In the genomic region with DNA sequence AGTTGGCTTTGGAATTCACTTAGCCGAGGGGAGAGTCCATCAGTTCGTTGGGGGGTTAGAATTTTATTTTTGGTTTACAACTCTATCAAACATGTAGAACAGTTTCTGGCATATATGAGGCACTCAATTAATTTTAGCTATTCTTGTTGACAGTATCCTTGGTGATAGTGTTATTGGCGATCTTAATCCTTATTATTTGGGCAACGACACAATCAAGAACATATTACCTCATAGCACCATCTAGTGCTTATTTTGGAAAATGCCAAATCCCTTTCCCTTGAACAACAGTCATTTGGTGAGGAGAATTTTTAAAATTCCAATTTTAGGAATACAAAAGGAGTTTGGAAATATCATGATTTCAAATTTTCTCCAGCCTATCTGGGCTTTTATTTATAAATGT, we compare ENCODE assay signal across 9 cellular contexts. TPM values are rescaled to one million over a fixed set of nuclear protein-coding genes. Genes with fewer than 3 reads are reported as not detected.
DNase-seq lines count a peak whose midpoint lies in the region; ATAC-seq, FAIRE-seq and TF ChIP-seq lines count a peak whose summit lies in the region.
"Had no signal": no experiment of that assay in that cellular context is flagged by ENCODE, and none has a peak within 500 bp of the region (broad histone marks: within the 10 kb centered on the region; RNA-seq: fewer than 3 reads in every experiment).

No MANE protein-coding gene starts in this region.

- H3K4me1 ChIP-seq in K562 (replicated peaks in 1 of 2; ENCODE audit: control insufficient read depth in 2 of 2, insufficient read depth in 2 of 2, low read length in 2 of 2): no peaks in the 10 kb centered on the region
- no peaks in the 10 kb centered on the region for H3K4me1 ChIP-seq in CD8-positive, alpha-beta T cell (ENCODE audit: insufficient read depth, low read length)

- no peak for ATAC-seq in K562
- no peak for ATAC-seq in HG02642 (IDR thresholded peaks at IDR 0.05; ENCODE audit: poor library complexity, unreplicated experiment)
- no peak for ATAC-seq in CD8-positive, alpha-beta T cell

- no peaks in the 10 kb centered on the region for H4K20me1 ChIP-seq in K562 (replicated peaks; ENCODE audit: control insufficient read depth, insufficient read depth, low read length)

- WGBS in K562 (ENCODE audit: insufficient coverage, low coverage, missing lambda C conversion rate): 5% methylated on average over 4 of the region's 4 CpGs

- H3K36me3 Mint-ChIP-seq in CD14-positive monocyte (no peaks in the 10 kb centered on the region), HFFc6 (ENCODE audit: low read depth) (no peaks in the 10 kb centered on the region)
- H3K36me3 Mint-ChIP-seq in activated naive CD4-positive, alpha-beta T cell treated with anti-CD3 and anti-CD28 coated beads for 36 hours (ENCODE audit: low read depth): no peaks in the 10 kb centered on the region
- H3K36me3 Mint-ChIP-seq in CD8-positive, alpha-beta T cell: no peaks in the 10 kb centered on the region

- H3K9me1 ChIP-seq in K562 (ENCODE audit: control insufficient read depth, insufficient read depth, low read length): no peaks in the 10 kb centered on the region

- TF ChIP-seq RAD21 in K562 (CRISPR knock-in tag; conservative IDR thresholded peaks at IDR 0.05 in 1 of 2, IDR thresholded peaks at IDR 0.05 in 1 of 2): peak; percentile 75 to 83

- no peak for TF ChIP-seq POLR2A in K562 (conservative IDR thresholded peaks at IDR 0.05)

- TF ChIP-seq CTCF in CD14-positive monocyte (IDR thresholded peaks at IDR 0.05): peak; percentile 16
- peak; percentile 64 for TF ChIP-seq CTCF in HFFc6 (IDR thresholded peaks at IDR 0.05)
- TF ChIP-seq CTCF in K562 (IDR thresholded peaks at IDR 0.05 in 2 of 3, conservative IDR thresholded peaks at IDR 0.05 in 1 of 3; ENCODE audit: insufficient read depth in 2 of 3, low read depth in 1 of 3, low read length in 3 of 3): peak in 2 of 3 experiments; percentile 31 to 62; a peak in 3 of 6 replicates
- no peak for TF ChIP-seq CTCF in CD8-positive, alpha-beta T cell (IDR thresholded peaks at IDR 0.05)

- peak; percentile 58 for FAIRE-seq in K562 (lab: Jason Lieb, UNC)

- POLR2A ChIA-PET in K562 (lab: Yijun Ruan, JAX): no interaction called here
- POLR2A ChIA-PET in CD8-positive, alpha-beta T cell (lab: Charles Lee): no interaction called here

- peaks cover 2 to 10% (median 4%) of the 10 kb centered on the region in 3 donors for H3K27me3 Mint-ChIP-seq in CD14-positive monocyte (ENCODE audit: low read depth in 3 of 3)
- peaks cover 15% of the 10 kb centered on the region for H3K27me3 Mint-ChIP-seq in HFFc6 (ENCODE audit: insufficient read depth)
- H3K27me3 Mint-ChIP-seq in activated naive CD4-positive, alpha-beta T cell treated with anti-CD3 and anti-CD28 coated beads for 36 hours (ENCODE audit: low read depth): no peaks in the 10 kb centered on the region
- peaks cover 22% of the 10 kb centered on the region for H3K27me3 Mint-ChIP-seq in CD8-positive, alpha-beta T cell (ENCODE audit: low read depth)

- H3K4me1 Mint-ChIP-seq in CD14-positive monocyte: no peaks in the 10 kb centered on the region
- no peaks in the 10 kb centered on the region for H3K4me1 Mint-ChIP-seq in HFFc6 (ENCODE audit: low read depth)
- H3K4me1 Mint-ChIP-seq in activated naive CD4-positive, alpha-beta T cell treated with anti-CD3 and anti-CD28 coated beads for 36 hours (ENCODE audit: low read depth): no peaks in the 10 kb centered on the region
- H3K4me1 Mint-ChIP-seq in CD8-positive, alpha-beta T cell (ENCODE audit: low read depth): no peaks in the 10 kb centered on the region
- H3K4me1 Mint-ChIP-seq: activated B cell treated with CpG ODN at 0.5 μM for 24 hours had no signal

- intact Hi-C loops in CD14-positive monocyte (cut with micrococcal nuclease): no loop called here
- intact Hi-C loops in K562 (cut with micrococcal nuclease): loop anchor here (1.0 to 2.0 kb wide), 3 partner anchors 73 to 371 kb away; no protein-coding TSS in a partner anchor
- intact Hi-C loops in activated naive CD4-positive, alpha-beta T cell treated with anti-CD3 and anti-CD28 coated beads for 36 hours (cut with micrococcal nuclease): loop anchor here (5.0 kb wide), 2 partner anchors 101 to 371 kb away; no protein-coding TSS in a partner anchor
- intact Hi-C loops in CD8-positive, alpha-beta T cell (cut with DNase I, micrococcal nuclease): loop anchor here in 1 of 2 experiments (5.0 kb wide), 1 partner anchor 371 kb away; no protein-coding TSS in a partner anchor

- no TSS peak for BruUV-seq in K562 (replicated peaks; lab: Mats Ljungman, UMichigan)

- no peaks in the 10 kb centered on the region for H3K9me3 Mint-ChIP-seq in CD14-positive monocyte
- no peaks in the 10 kb centered on the region for H3K9me3 Mint-ChIP-seq in HFFc6
- no peaks in the 10 kb centered on the region for H3K9me3 Mint-ChIP-seq in activated naive CD4-positive, alpha-beta T cell treated with anti-CD3 and anti-CD28 coated beads for 36 hours
- H3K9me3 Mint-ChIP-seq in CD8-positive, alpha-beta T cell: no peaks in the 10 kb centered on the region
- H3K9me3 Mint-ChIP-seq: activated B cell treated with CpG ODN at 0.5 μM for 24 hours had no signal

- TF ChIP-seq EP300 in K562 (IDR thresholded peaks at IDR 0.05; ENCODE audit: low read length): no peak

- H3K9me3 ChIP-seq in K562 (replicated peaks; ENCODE audit: control insufficient read depth, insufficient read depth, low read depth, low read length): no peaks in the 10 kb centered on the region
- no peaks in the 10 kb centered on the region for H3K9me3 ChIP-seq in CD8-positive, alpha-beta T cell (ENCODE audit: low read length)

- H3K27ac ChIP-seq in K562 (ENCODE audit: extremely low read depth, low read depth, low read length): no peak overlapping the region
- no peak overlapping the region for H3K27ac ChIP-seq in CD8-positive, alpha-beta T cell (ENCODE audit: low read depth, low read length)

- in situ Hi-C loops in K562 (cut with MboI): loop anchor here (10.0 to 25.0 kb wide), 2 partner anchors 93 to 381 kb away; partner anchors contain the start of gene KIAA1210

- peaks cover 0 to 1% of the 10 kb centered on the region in 2 experiments; a peak in 2 of 5 replicates for H3K27me3 ChIP-seq in K562 (ENCODE audit: control insufficient read depth in 2 of 2, insufficient read depth in 2 of 2, low read length in 2 of 2)
- H3K27me3 ChIP-seq in CD8-positive, alpha-beta T cell (ENCODE audit: insufficient read depth, low read length): no peaks in the 10 kb centered on the region

- H3K9ac ChIP-seq in K562 (ENCODE audit: insufficient read depth in 1 of 2, low read depth in 2 of 2, low read length in 2 of 2): no peak overlapping the region

- H3K36me3 ChIP-seq in K562 (ENCODE audit: control insufficient read depth, insufficient read depth, low read length): no peaks in the 10 kb centered on the region
- H3K36me3 ChIP-seq in CD8-positive, alpha-beta T cell (ENCODE audit: insufficient read depth, low read length): no peaks in the 10 kb centered on the region

- CTCF ChIA-PET in K562 (lab: Yijun Ruan, JAX; ENCODE audit: low intra/inter-chr PET ratio): interaction anchor here (1.1 to 1.5 kb wide), 3 partner anchors 73 to 371 kb away, joined by 3 to 4 read pairs (median 4); no protein-coding TSS in a partner anchor
- CTCF ChIA-PET in activated naive CD4-positive, alpha-beta T cell treated with anti-CD3 and anti-CD28 coated beads for 36 hours (lab: Charles Lee): interaction anchor here (1.0 to 1.6 kb wide), 4 partner anchors 76 to 101 kb away, joined by 3 to 11 read pairs (median 4); no protein-coding TSS in a partner anchor
- CTCF ChIA-PET in CD8-positive, alpha-beta T cell (lab: Charles Lee): no interaction called here

- no peak overlapping the region for H3K4me3 ChIP-seq in K562
- H3K4me3 ChIP-seq in CD8-positive, alpha-beta T cell (ENCODE audit: low read depth, low read length): no peak overlapping the region

- no peak overlapping the region for H2AFZ ChIP-seq in K562 (ENCODE audit: low read depth, low read length)

- H3K79me2 ChIP-seq in K562 (ENCODE audit: control insufficient read depth, insufficient read depth, low read length): no peaks in the 10 kb centered on the region

- no peak for DNase-seq in CD14-positive monocyte (ENCODE audit: low spot score)
- DNase-seq in HFFc6: peak; percentile 8
- DNase-seq in K562 (ENCODE audit: extremely low read depth in 1 of 4, low spot score in 3 of 4): peak in 2 of 4 experiments; percentile 8 to 21
- peak; percentile 29 for DNase-seq in medulla oblongata (ENCODE audit: extremely low spot score)
- no peak for DNase-seq in amniotic stem cell (lab: John Stamatoyannopoulos, UW)
- no peak for DNase-seq in activated naive CD4-positive, alpha-beta T cell treated with anti-CD3 and anti-CD28 coated beads for 36 hours
- no peak for DNase-seq in CD8-positive, alpha-beta T cell
- DNase-seq: activated B cell treated with CpG ODN at 0.5 μM for 24 hours had no signal

- H3K4me3 Mint-ChIP-seq in CD14-positive monocyte (no peak overlapping the region), HFFc6 (no peak overlapping the region)
- no peak overlapping the region for H3K4me3 Mint-ChIP-seq in activated naive CD4-positive, alpha-beta T cell treated with anti-CD3 and anti-CD28 coated beads for 36 hours
- no peak overlapping the region for H3K4me3 Mint-ChIP-seq in CD8-positive, alpha-beta T cell
- H3K4me3 Mint-ChIP-seq: activated B cell treated with CpG ODN at 0.5 μM for 24 hours had no signal

- no peak overlapping the region for H3K4me2 ChIP-seq in K562 (ENCODE audit: insufficient read depth, low read length)

- H3K27ac Mint-ChIP-seq in CD14-positive monocyte: no peak overlapping the region
- H3K27ac Mint-ChIP-seq in HFFc6: no peak overlapping the region
- H3K27ac Mint-ChIP-seq in activated naive CD4-positive, alpha-beta T cell treated with anti-CD3 and anti-CD28 coated beads for 36 hours: no peak overlapping the region
- H3K27ac Mint-ChIP-seq in CD8-positive, alpha-beta T cell: no peak overlapping the region
- H3K27ac Mint-ChIP-seq: activated B cell treated with CpG ODN at 0.5 μM for 24 hours had no signal

RNA-seq across cellular contexts. Expression of gene PGRMC1, which starts 17.9 kb away (rescaled TPM):
- polyA plus RNA-seq in CD14-positive monocyte: 10 to 100 TPM; 39.4 to 43.6 TPM
- 100 to 1,000 TPM; 145 to 161 (median 151) TPM for total RNA-seq in HFFc6 (2021; fragmentation: NEBNext Ultra II Directional; extraction: Animal tissue kit (Norgen Biotek cat#: 25700))
- 26.5 and 59.4 TPM in 2 replicates for total RNA-seq in K562 (2011; cell fraction: chromatin; rRNA removed; ENCODE audit: low replicate concordance)
- 70.8 and 71.2 TPM in 2 replicates for total RNA-seq in K562 (2011; cell fraction: nucleolus; rRNA removed)
- total RNA-seq in K562 (2011; cell fraction: nucleoplasm; rRNA removed): 79.0 and 102 TPM in 2 replicates
- 115 and 120 TPM in 2 replicates for total RNA-seq in K562 (2014; rRNA removed)
- 102 and 111 TPM in 2 replicates for total RNA-seq in K562 (2014; rRNA removed; fragmentation: Illumina TruSeq; extraction: Trizol)
- 82.3 and 85.7 TPM in 2 replicates for total RNA-seq in K562 (2015; rRNA removed; fragmentation: Illumina TruSeq; extraction: Trizol)
- 85.9 and 90.4 TPM in 2 replicates for total RNA-seq in K562 (2021)
- 75.1 and 95.7 TPM in 2 replicates for polyA plus RNA-seq in K562 (2011; rRNA removed)
- 41.6 and 82.8 TPM in 2 replicates for polyA plus RNA-seq in K562 (2011; cell fraction: cytosol; rRNA removed)
- polyA plus RNA-seq in K562 (2011; cell fraction: nucleus; rRNA removed): 16.7 and 20.6 TPM in 2 replicates
- 89.3 and 101 TPM in 2 replicates for polyA plus RNA-seq in K562 (2012)
- 87.1 and 90.3 TPM in 2 replicates for polyA plus RNA-seq in K562 (2014; fragmentation: Illumina TruSeq; extraction: Trizol)
- 10 to 100 TPM; 27.4 to 39.4 TPM for polyA plus RNA-seq in K562 (2014; fragmentation: Nextera tagmentation; extraction: Ambion mirVana)
- polyA plus RNA-seq in K562 (2014; rRNA removed): 96.8 and 98.6 TPM in 2 replicates
- polyA minus RNA-seq in K562 (2011; rRNA and poly(A)+ RNA removed): 56.1 and 66.0 TPM in 2 replicates
- polyA minus RNA-seq in K562 (2011; cell fraction: cytosol; rRNA and poly(A)+ RNA removed): 42.5 and 46.9 TPM in 2 replicates
- polyA minus RNA-seq in K562 (2011; cell fraction: nucleus; rRNA and poly(A)+ RNA removed): 8.5 and 10.9 TPM in 2 replicates
- total RNA-seq in activated naive CD4-positive, alpha-beta T cell treated with anti-CD3 and anti-CD28 coated beads for 36 hours: 10 to 100 TPM; 26.3 to 27.0 TPM
- total RNA-seq in CD8-positive, alpha-beta T cell: 10 to 100 TPM; 15.2 to 18.4 TPM

Comparison
In these comparisons a context has a peak if more than half of its experiments do, and no peak if none do; other contexts are left out.
1. DNase-seq: peak in HFFc6 (single experiment) and medulla oblongata (single experiment); none in CD14-positive monocyte (single experiment), amniotic stem cell (single experiment), activated naive CD4-positive, alpha-beta T cell treated with anti-CD3 and anti-CD28 coated beads for 36 hours (single experiment) and CD8-positive, alpha-beta T cell (0 of 7).
2. intact Hi-C loops: an anchor here in K562 (1.0 to 2.0 kb wide) and activated naive CD4-positive, alpha-beta T cell treated with anti-CD3 and anti-CD28 coated beads for 36 hours (5.0 kb wide); none called in CD14-positive monocyte.